In genomic region chr10:104433611-104434010, GRCh38 we compare ENCODE assay signal across 2 cellular contexts.
A peak's percentile ranks its signal among the peaks of the same experiment; 100 is the strongest.
TF ChIP-seq lines count a peak whose summit lies in the region.

No MANE protein-coding gene starts in this region.

TF ChIP-seq in A549, 52 proteins besides CTCF, POLR2A, EP300 and RAD21:
- no peak for TF ChIP-seq RCOR1 (IDR thresholded peaks at IDR 0.05; ENCODE audit: low read depth, low read length)
- TF ChIP-seq MAFK (IDR thresholded peaks at IDR 0.05; ENCODE audit: partially characterized antibody): peak; percentile 39

TF ChIP-seq in IMR-90, 13 proteins besides CTCF, POLR2A, EP300 and RAD21:
- TF ChIP-seq RFX5 (IDR thresholded peaks at IDR 0.05; ENCODE audit: low read depth, low read length) (no peak), MAZ (IDR thresholded peaks at IDR 0.05; ENCODE audit: borderline replicate concordance, low read depth, low read length) (no peak), MAFK (IDR thresholded peaks at IDR 0.05; ENCODE audit: low read depth, low read length) (peak; percentile 26; the same call in 1 of the 2 replicates)
- TF ChIP-seq, protein P1, sequence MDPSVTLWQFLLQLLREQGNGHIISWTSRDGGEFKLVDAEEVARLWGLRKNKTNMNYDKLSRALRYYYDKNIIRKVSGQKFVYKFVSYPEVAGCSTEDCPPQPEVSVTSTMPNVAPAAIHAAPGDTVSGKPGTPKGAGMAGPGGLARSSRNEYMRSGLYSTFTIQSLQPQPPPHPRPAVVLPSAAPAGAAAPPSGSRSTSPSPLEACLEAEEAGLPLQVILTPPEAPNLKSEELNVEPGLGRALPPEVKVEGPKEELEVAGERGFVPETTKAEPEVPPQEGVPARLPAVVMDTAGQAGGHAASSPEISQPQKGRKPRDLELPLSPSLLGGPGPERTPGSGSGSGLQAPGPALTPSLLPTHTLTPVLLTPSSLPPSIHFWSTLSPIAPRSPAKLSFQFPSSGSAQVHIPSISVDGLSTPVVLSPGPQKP (IDR thresholded peaks at IDR 0.05; ENCODE audit: borderline replicate concordance, low read depth, low read length): no peak
